ENCODE assay signal across 8 cellular contexts in genomic region chr12:106841471-106842302, GRCh38.
DNase-seq lines count a peak whose midpoint lies in the region; ATAC-seq and TF ChIP-seq lines count a peak whose summit lies in the region.

No MANE protein-coding gene starts in this region.

- H3K4me3 ChIP-seq in coronary artery (no peak overlapping the region), lower lobe of right lung (no peak overlapping the region), thyroid gland (replicated peaks in 1 of 3) (no peak overlapping the region)

- H3K27ac ChIP-seq in coronary artery (peak overlapping the region; percentile 12 to 30), lower lobe of right lung (peak overlapping the region; percentile 9), thyroid gland (peak overlapping the region; percentile 42 to 84 (median 69))

- H3K27me3 Mint-ChIP-seq in T-helper 2 cell treated with Interferon-gamma antibody and Interleukin-4, amounts not matched to agents 5 μg/mL and 100 μg/mL, for 36 hours (ENCODE audit: low read depth), result no peaks in the 10 kb centered on the region

- H3K27me3 ChIP-seq in lower lobe of right lung (ENCODE audit: low read depth), result no peaks in the 10 kb centered on the region
- no peaks in the 10 kb centered on the region for H3K27me3 ChIP-seq in thyroid gland

- 7 to 20% methylated on average over 1 of the region's 1 CpG for WGBS in thyroid gland, 2 donors

- DNase-seq in T-helper 2 cell, result peak in 3 of 5 experiments; percentile 5 to 36 (median 25)
- no peak for DNase-seq in T-helper 2 cell treated with Interferon-gamma antibody and Interleukin-4, amounts not matched to agents 5 μg/mL and 100 μg/mL, for 36 hours (ENCODE audit: low spot score)
- DNase-seq in KBM-7, result peak; percentile 51
- peak; percentile 16 for DNase-seq in SHP77 treated with DMSO at 0.1 percent for 48 hours (lab: John Stamatoyannopoulos, UW)
- no peak for DNase-seq in coronary artery (ENCODE audit: low spot score)
- DNase-seq in lower lobe of right lung, result no peak
- peak; percentile 48 to 53 for DNase-seq in thyroid gland

- no peak overlapping the region for H3K4me3 Mint-ChIP-seq in T-helper 2 cell treated with Interferon-gamma antibody and Interleukin-4, amounts not matched to agents 5 μg/mL and 100 μg/mL, for 36 hours

- H3K36me3 ChIP-seq in lower lobe of right lung, result peaks cover 32% of the 10 kb centered on the region
- H3K36me3 ChIP-seq in thyroid gland, result peaks cover 0 to 3% of the 10 kb centered on the region in 2 donors

- H3K4me1 Mint-ChIP-seq in T-helper 2 cell treated with Interferon-gamma antibody and Interleukin-4, amounts not matched to agents 5 μg/mL and 100 μg/mL, for 36 hours (ENCODE audit: low read depth), result peaks cover 9% of the 10 kb centered on the region

- H3K9me3 ChIP-seq in lower lobe of right lung, result no peaks in the 10 kb centered on the region
- no peaks in the 10 kb centered on the region for H3K9me3 ChIP-seq in thyroid gland

- ATAC-seq in lower lobe of right lung, result peak; percentile 65 to 80
- no peak for ATAC-seq in GM19023 (IDR thresholded peaks at IDR 0.05; ENCODE audit: unreplicated experiment)

- intact Hi-C loops in lower lobe of right lung (cut with DNase I), result no loop called here
- intact Hi-C loops in thyroid gland (cut with DNase I), result no loop called here

- TF ChIP-seq POLR2A in thyroid gland (IDR thresholded peaks at IDR 0.05), result no peak

- peaks cover 25% of the 10 kb centered on the region for H3K4me1 ChIP-seq in lower lobe of right lung
- peaks cover 31 to 37% of the 10 kb centered on the region in 2 donors for H3K4me1 ChIP-seq in thyroid gland

- in situ Hi-C loops in KBM-7 (cut with MboI; ENCODE audit: low pct_unique_long_range_greater_than_20kb, low sequenced_read_pairs), result no loop called here

- TF ChIP-seq CTCF in coronary artery (IDR thresholded peaks at IDR 0.05), result no peak
- peak; percentile 57 for TF ChIP-seq CTCF in lower lobe of right lung (IDR thresholded peaks at IDR 0.05)
- peak in 4 of 6 experiments; percentile 56 to 81 (median 74) for TF ChIP-seq CTCF in thyroid gland (IDR thresholded peaks at IDR 0.05)

- no peak overlapping the region for H3K27ac Mint-ChIP-seq in T-helper 2 cell treated with Interferon-gamma antibody and Interleukin-4, amounts not matched to agents 5 μg/mL and 100 μg/mL, for 36 hours

- H3K36me3 Mint-ChIP-seq in T-helper 2 cell treated with Interferon-gamma antibody and Interleukin-4, amounts not matched to agents 5 μg/mL and 100 μg/mL, for 36 hours (ENCODE audit: low read depth), result peaks cover 3% of the 10 kb centered on the region

- no peaks in the 10 kb centered on the region for H3K9me3 Mint-ChIP-seq in T-helper 2 cell treated with Interferon-gamma antibody and Interleukin-4, amounts not matched to agents 5 μg/mL and 100 μg/mL, for 36 hours

Comparison
In these comparisons a context has a peak if more than half of its experiments do, and no peak if none do; other contexts are left out.
1. DNase-seq: peak in T-helper 2 cell (3 of 5), KBM-7 (single experiment), SHP77 treated with DMSO at 0.1 percent for 48 hours (single experiment) and thyroid gland (2 of 2); none in T-helper 2 cell treated with Interferon-gamma antibody and Interleukin-4, amounts not matched to agents 5 μg/mL and 100 μg/mL, for 36 hours (single experiment), coronary artery (single experiment) and lower lobe of right lung (single experiment).
2. H3K27ac ChIP-seq: peak in every context shown above with its lines; median percentile 69 in thyroid gland; 21 in coronary artery; 9 in lower lobe of right lung.